In the genomic region with DNA sequence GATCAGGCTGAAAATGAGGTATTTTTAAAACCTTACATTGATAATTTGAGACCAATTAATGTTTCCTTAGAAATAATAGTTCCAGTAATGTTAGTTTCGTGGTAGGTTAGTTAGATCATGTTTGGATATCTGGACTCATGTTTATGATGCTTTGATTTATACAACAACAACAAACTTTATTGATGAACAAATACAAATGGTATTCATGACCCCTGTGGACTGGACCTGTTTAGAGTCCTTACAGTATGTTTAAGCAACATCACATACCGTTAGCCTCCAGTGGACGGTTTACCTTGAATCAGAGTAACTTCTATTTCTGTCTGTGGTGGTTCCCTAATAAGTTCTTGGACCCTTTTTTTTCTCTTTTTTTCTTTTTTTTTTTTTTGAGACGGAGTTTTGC, we compare ENCODE assay signal across 30 cellular contexts.
"Had no signal": no experiment of that assay in that cellular context is flagged by ENCODE, and none has a peak within 500 bp of the region (broad histone marks: within the 10 kb centered on the region; RNA-seq: fewer than 3 reads in every experiment).

No MANE protein-coding gene starts in this region.

- H2AFZ ChIP-seq: hepatocyte had no signal

- ATAC-seq: effector memory CD8-positive, alpha-beta T cell; esophagus mucosa; foreskin keratinocyte; gastrocnemius medialis; gastroesophageal sphincter; heart left ventricle; heart right ventricle had no signal

- H3K4me2 ChIP-seq: hepatocyte had no signal

- H3K27ac ChIP-seq: colonic mucosa, coronary artery, dorsolateral prefrontal cortex, epithelial cell of prostate, esophagus muscularis mucosa, esophagus squamous epithelium, foreskin keratinocyte, gastrocnemius medialis, gastroesophageal sphincter, heart left ventricle, heart right ventricle, hepatocyte had no signal

- DNase-seq: colonic mucosa; cortex of kidney; dermis blood vessel endothelial cell; dorsolateral prefrontal cortex; effector CD4-positive, alpha-beta T cell; effector CD8-positive, alpha-beta T cell; effector memory CD4-positive, alpha-beta T cell; effector memory CD8-positive, alpha-beta T cell; endodermal cell; erythroblast; esophagus squamous epithelium; foreskin fibroblast; foreskin keratinocyte; foreskin melanocyte; gastrocnemius medialis; glutamatergic neuron; head of caudate nucleus; heart left ventricle; heart right ventricle had no signal

- H3K4me3 ChIP-seq: colonic mucosa, coronary artery, dorsolateral prefrontal cortex, esophagus muscularis mucosa, esophagus squamous epithelium, gastrocnemius medialis, gastroesophageal sphincter, heart left ventricle, heart right ventricle, hepatocyte had no signal

- H3K4me1 ChIP-seq: colonic mucosa, esophagus muscularis mucosa, esophagus squamous epithelium, foreskin keratinocyte, gastrocnemius medialis, gastroesophageal sphincter had no signal

- H3K9me3 ChIP-seq: colonic mucosa, esophagus muscularis mucosa, esophagus squamous epithelium, gastrocnemius medialis, gastroesophageal sphincter, heart left ventricle, heart right ventricle had no signal

- FAIRE-seq: colon, endometrium, endothelial cell of umbilical vein, frontal cortex had no signal

- H3K4me1 Mint-ChIP-seq: endodermal cell had no signal

- H3K79me2 ChIP-seq: hepatocyte had no signal

- H3K9me3 Mint-ChIP-seq: dendritic cell treated with granulocyte-macrophage colony-stimulating factor and Interleukin-4, amounts not matched to agents 40 ng/mL and 50 ng/mL, for 4 days; effector memory CD8-positive, alpha-beta T cell; endodermal cell had no signal

- H3K4me3 Mint-ChIP-seq: dendritic cell treated with granulocyte-macrophage colony-stimulating factor and Interleukin-4, amounts not matched to agents 40 ng/mL and 50 ng/mL, for 4 days; effector memory CD8-positive, alpha-beta T cell; endodermal cell had no signal

- H3K27me3 Mint-ChIP-seq: dendritic cell treated with granulocyte-macrophage colony-stimulating factor and Interleukin-4, amounts not matched to agents 40 ng/mL and 50 ng/mL, for 4 days; effector memory CD8-positive, alpha-beta T cell had no signal

- H3K27ac Mint-ChIP-seq: dendritic cell treated with granulocyte-macrophage colony-stimulating factor and Interleukin-4, amounts not matched to agents 40 ng/mL and 50 ng/mL, for 4 days; effector memory CD8-positive, alpha-beta T cell; endodermal cell had no signal

- H3K27me3 ChIP-seq: colonic mucosa, esophagus muscularis mucosa, esophagus squamous epithelium, foreskin keratinocyte, gastrocnemius medialis, gastroesophageal sphincter, heart left ventricle, heart right ventricle, hepatocyte had no signal
